In the genomic region with DNA sequence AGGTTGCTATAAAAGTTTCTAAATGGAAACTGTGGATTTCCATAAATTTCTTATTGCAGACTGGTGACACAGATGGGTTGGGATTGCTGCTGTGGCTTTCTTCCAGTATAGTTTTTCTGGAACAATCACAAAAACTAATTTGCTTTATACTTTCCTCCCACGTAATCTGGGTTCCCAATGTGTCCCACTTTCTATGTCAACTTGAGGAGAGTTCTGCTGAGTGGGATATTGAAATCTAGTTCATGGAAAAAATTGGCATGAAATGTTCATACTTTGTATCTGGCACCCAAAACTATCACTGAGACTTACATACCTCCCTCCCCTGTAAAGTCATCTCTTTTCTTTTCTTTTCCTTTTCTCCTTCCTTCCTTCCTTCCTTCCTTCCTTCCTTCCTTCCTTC, we compare ENCODE assay signal across 27 cellular contexts.
"Had no signal": no experiment of that assay in that cellular context is flagged by ENCODE, and none has a peak within 500 bp of the region (broad histone marks: within the 10 kb centered on the region; RNA-seq: fewer than 3 reads in every experiment).

No MANE protein-coding gene starts in this region.

- ATAC-seq: activated CD4-positive, alpha-beta T cell treated with anti-CD3 and anti-CD28 coated beads for 36 hours; activated CD8-positive, alpha-beta memory T cell treated with anti-CD3 and anti-CD28 coated beads, Interleukin-2, amount 10 ng/mL, durations not matched to agents 7 days and 5 days; activated CD8-positive, alpha-beta T cell treated with anti-CD3 and anti-CD28 coated beads, Interleukin-2, amount 10 ng/mL, durations not matched to agents 7 days and 5 days; gastroesophageal sphincter; heart right ventricle had no signal

- H3K36me3 ChIP-seq: brain microvascular endothelial cell, esophagus muscularis mucosa, gastroesophageal sphincter, heart right ventricle had no signal

- H3K27ac ChIP-seq: brain microvascular endothelial cell, coronary artery, dorsolateral prefrontal cortex, esophagus muscularis mucosa, gastroesophageal sphincter, heart right ventricle, hepatocyte had no signal

- H3K4me1 ChIP-seq: gastroesophageal sphincter had no signal

- DNase-seq: activated CD4-positive, alpha-beta memory T cell treated with anti-CD3 and anti-CD28 coated beads for 36 hours; activated CD4-positive, alpha-beta T cell treated with anti-CD3 and anti-CD28 coated beads for 36 hours; activated CD4-positive, alpha-beta T cell treated with anti-CD3 and anti-CD28 coated beads, Interleukin-2, amount 10 ng/mL, durations not matched to agents 24 days and 14 days; activated CD4-positive, CD25-positive, alpha-beta regulatory T cell; activated CD4-positive, CD25-positive, alpha-beta regulatory T cell treated with anti-CD3 and anti-CD28 coated beads, Interleukin-2, amount 50 U/mL, for 72 hours; activated CD8-positive, alpha-beta memory T cell treated with anti-CD3 and anti-CD28 coated beads, Interleukin-2, amount 10 ng/mL, durations not matched to agents 7 days and 5 days; activated CD8-positive, alpha-beta memory T cell treated with anti-CD3 and anti-CD28 coated beads, Interleukin-2, amount 50 U/mL, for 4 hours; activated CD8-positive, alpha-beta T cell treated with anti-CD3 and anti-CD28 coated beads, Interleukin-2, amount 10 ng/mL, durations not matched to agents 7 days and 5 days; activated effector memory CD4-positive, alpha-beta T cell treated with anti-CD3 and anti-CD28 coated beads, Interleukin-2, amount 50 U/mL, for 16 hours; activated naive CD4-positive, alpha-beta T cell treated with anti-CD3 and anti-CD28 coated beads for 36 hours; activated naive CD8-positive, alpha-beta T cell treated with anti-CD3 and anti-CD28 coated beads, Interleukin-2, amount 10 ng/mL, durations not matched to agents 7 days and 5 days; activated T-cell treated with anti-CD3 and anti-CD28 coated beads, Interleukin-2, amount 50 U/mL, for 1 hour; activated T-cell treated with anti-CD3 and anti-CD28 coated beads, Interleukin-2, amount 50 U/mL, for 48 hours; amniotic stem cell; anterior cingulate cortex; brain microvascular endothelial cell; dorsolateral prefrontal cortex; effector memory CD4-positive, alpha-beta T cell; erythroblast; foreskin melanocyte; heart right ventricle had no signal

- H3K9me3 ChIP-seq: esophagus muscularis mucosa, gastroesophageal sphincter, heart right ventricle had no signal

- H3K4me3 ChIP-seq: coronary artery, dorsolateral prefrontal cortex, esophagus muscularis mucosa, gastroesophageal sphincter, heart right ventricle, hepatocyte had no signal

- FAIRE-seq: astrocyte, bronchial epithelial cell had no signal
